In genomic region chr5:132176987-132177386, GRCh38 we compare ENCODE assay signal across 9 cellular contexts. TPM values are rescaled to one million over a fixed set of nuclear protein-coding genes. Genes with fewer than 3 reads are reported as not detected.
DNase-seq lines count a peak whose midpoint lies in the region; FAIRE-seq and TF ChIP-seq lines count a peak whose summit lies in the region.
"Had no signal": no experiment of that assay in that cellular context is flagged by ENCODE, and none has a peak within 500 bp of the region (broad histone marks: within the 10 kb centered on the region; RNA-seq: fewer than 3 reads in every experiment).

No MANE protein-coding gene starts in this region.

- no peak overlapping the region for H3K4me3 ChIP-seq in fibroblast of the aortic adventitia (ENCODE audit: low read depth, low read length)
- H3K4me3 ChIP-seq: HAP-1 had no signal

- DNase-seq in GM12891 (ENCODE audit: insufficient read length, low spot score) (no peak), HFFc6 (no peak), RPMI7951 (ENCODE audit: low read depth) (peak; percentile 42), fibroblast of the aortic adventitia (ENCODE audit: low read depth) (peak; percentile 22), NCI-H2029 (lab: John Stamatoyannopoulos, UW) (no peak), AG20443 (ENCODE audit: low spot score) (no peak), HPDE6-E6E7 (ENCODE audit: extremely low spot score) (no peak)
- DNase-seq in activated effector memory CD4-positive, alpha-beta T cell treated with Interleukin-2 at 50 U/mL for 16 hours = no peak

- TF ChIP-seq POLR2A in GM12891 (IDR thresholded peaks at IDR 0.05; ENCODE audit: low read depth, low read length) = no peak

- H3K27me3 Mint-ChIP-seq in HFFc6 (ENCODE audit: insufficient read depth) = peaks cover 3% of the 10 kb centered on the region

- H3K4me3 Mint-ChIP-seq in HFFc6 = no peak overlapping the region

- peaks cover 11% of the 10 kb centered on the region for H3K4me1 Mint-ChIP-seq in HFFc6 (ENCODE audit: low read depth)

- H3K27ac Mint-ChIP-seq in HFFc6 = no peak overlapping the region

- no peaks in the 10 kb centered on the region for H3K9me3 Mint-ChIP-seq in HFFc6

- peak; percentile 53 for TF ChIP-seq CTCF in HFFc6 (IDR thresholded peaks at IDR 0.05)
- TF ChIP-seq CTCF in fibroblast of the aortic adventitia (IDR thresholded peaks at IDR 0.05; ENCODE audit: insufficient read depth, low read length) = peak; percentile 30

- no peaks in the 10 kb centered on the region for H3K36me3 Mint-ChIP-seq in HFFc6 (ENCODE audit: low read depth)

- peak; percentile 69 for FAIRE-seq in GM12891 (lab: Jason Lieb, UNC)

TF ChIP-seq in GM12891, 5 proteins besides CTCF, POLR2A, EP300 and RAD21:
- TF ChIP-seq POU2F2 (IDR thresholded peaks at IDR 0.05; ENCODE audit: low read depth, low read length) (no peak), TAF1 (IDR thresholded peaks at IDR 0.05; ENCODE audit: low read depth, low read length) (no peak), POLR2AphosphoS5 (IDR thresholded peaks at IDR 0.05; ENCODE audit: low read depth, low read length) (no peak), SPI1 (IDR thresholded peaks at IDR 0.05; ENCODE audit: low read depth, low read length) (no peak), PAX5 (IDR thresholded peaks at IDR 0.05; ENCODE audit: insufficient read depth, low read length, severe bottlenecking) (no peak)

RNA-seq across cellular contexts. Expression of gene P4HA2, which starts 50.7 kb away (rescaled TPM):
- 17.0 TPM for polyA plus RNA-seq in GM12891 (2012; ENCODE audit: low read depth, missing spikeins)
- 100 to 1,000 TPM; 136 to 198 (median 142) TPM for total RNA-seq in HFFc6 (2021; fragmentation: NEBNext Ultra II Directional; extraction: Animal tissue kit (Norgen Biotek cat#: 25700))
- total RNA-seq in RPMI7951 (2014; rRNA removed; shearing (Covaris generic)) = 239 and 264 TPM in 2 replicates
- total RNA-seq in fibroblast of the aortic adventitia (ENCODE audit: low replicate concordance) = 104 and 293 TPM in 2 replicates

Comparison
In these comparisons a context has a peak if more than half of its experiments do, and no peak if none do; other contexts are left out.
1. DNase-seq: peak in RPMI7951 (single experiment) and fibroblast of the aortic adventitia (single experiment); none in GM12891 (single experiment), HFFc6 (single experiment), NCI-H2029 (single experiment), activated effector memory CD4-positive, alpha-beta T cell treated with Interleukin-2 at 50 U/mL for 16 hours (single experiment), AG20443 (single experiment) and HPDE6-E6E7 (single experiment).